ENCODE assay signal across 11 cellular contexts in genomic region chr20:2654831-2655230, GRCh38. TPM values are rescaled to one million over a fixed set of nuclear protein-coding genes. Genes with fewer than 3 reads are reported as not detected.
A peak's percentile ranks its signal among the peaks of the same experiment; 100 is the strongest.
DNase-seq lines count a peak whose midpoint lies in the region; ATAC-seq and TF ChIP-seq lines count a peak whose summit lies in the region.
"Had no signal": no experiment of that assay in that cellular context is flagged by ENCODE, and none has a peak within 500 bp of the region (broad histone marks: within the 10 kb centered on the region; RNA-seq: fewer than 3 reads in every experiment).

No MANE protein-coding gene starts in this region.

- no peaks in the 10 kb centered on the region for H3K9me3 Mint-ChIP-seq in CD8-positive, alpha-beta memory T cell
- no peaks in the 10 kb centered on the region for H3K9me3 Mint-ChIP-seq in activated naive CD8-positive, alpha-beta T cell treated with anti-CD3 and anti-CD28 coated beads for 36 hours
- peaks cover 0 to 2% (median 0%) of the 10 kb centered on the region in 7 donors for H3K9me3 Mint-ChIP-seq in naive B cell

- H3K36me3 ChIP-seq in CD8-positive, alpha-beta memory T cell (ENCODE audit: insufficient read depth, low read length), result peaks cover 60% of the 10 kb centered on the region
- H3K36me3 ChIP-seq in HUES64 (ENCODE audit: insufficient read depth, low read length) (peaks cover 70% of the 10 kb centered on the region), gastroesophageal sphincter (peaks cover 0 to 63% of the 10 kb centered on the region in 2 donors)

- H3K4me1 ChIP-seq in CD8-positive, alpha-beta memory T cell (ENCODE audit: insufficient read depth, low read length), result peaks cover 28% of the 10 kb centered on the region
- H3K4me1 ChIP-seq in HUES64 (ENCODE audit: insufficient read depth, low read length) (peaks cover 6% of the 10 kb centered on the region; the same call in 1 of the 2 replicates), gastroesophageal sphincter (peaks cover 0 to 35% (median 18%) of the 10 kb centered on the region in 3 donors)

- ATAC-seq in naive B cell (ENCODE audit: low read depth in 2 of 2) (no peak), gastroesophageal sphincter (no peak)

- no peak for TF ChIP-seq CTCF in gastroesophageal sphincter (IDR thresholded peaks at IDR 0.05)
- TF ChIP-seq CTCF in GM13976 (IDR thresholded peaks at IDR 0.05; ENCODE audit: borderline replicate concordance, control extremely low read depth, extremely low read depth, insufficient read depth, missing control alignments), result no peak

- peaks cover 26 to 42% (median 30%) of the 10 kb centered on the region in 3 donors for H3K4me1 Mint-ChIP-seq in CD8-positive, alpha-beta memory T cell
- peaks cover 38% of the 10 kb centered on the region for H3K4me1 Mint-ChIP-seq in activated naive CD8-positive, alpha-beta T cell treated with anti-CD3 and anti-CD28 coated beads for 36 hours
- peaks cover 23 to 46% (median 38%) of the 10 kb centered on the region in 3 donors for H3K4me1 Mint-ChIP-seq in naive B cell

- CTCF ChIA-PET in CD8-positive, alpha-beta memory T cell (lab: Charles Lee), result no interaction called here

- no peaks in the 10 kb centered on the region for H3K9me3 ChIP-seq in CD8-positive, alpha-beta memory T cell (ENCODE audit: low read length)
- H3K9me3 ChIP-seq in HUES64 (ENCODE audit: insufficient read depth, low read depth, low read length) (no peaks in the 10 kb centered on the region), gastroesophageal sphincter (no peaks in the 10 kb centered on the region)

- WGBS in HUES64, result 94% methylated on average over 3 of the region's 3 CpGs
- WGBS in gastroesophageal sphincter (ENCODE audit: low coverage in 1 of 2), 2 donors, result 88% methylated on average over 3 of the region's 3 CpGs; no CpG with 5 or more reads in 1 of the 2 donors

- H3K27ac Mint-ChIP-seq in CD8-positive, alpha-beta memory T cell, result peak overlapping the region; percentile 59 to 94 (median 83)
- peak overlapping the region; percentile 92 for H3K27ac Mint-ChIP-seq in activated naive CD8-positive, alpha-beta T cell treated with anti-CD3 and anti-CD28 coated beads for 36 hours
- H3K27ac Mint-ChIP-seq in naive B cell, result peak overlapping the region in 4 of 6 donors; percentile 56 to 91 (median 76)

- TF ChIP-seq EP300 in gastroesophageal sphincter (IDR thresholded peaks at IDR 0.05), result no peak

- POLR2A ChIA-PET in CD8-positive, alpha-beta memory T cell (lab: Charles Lee), result interaction anchor here (5.0 kb wide), 1 partner anchor 9 kb away, joined by 70 read pairs; the partner anchor contains the start of gene IDH3B

- no peak overlapping the region for H3K27ac ChIP-seq in CD8-positive, alpha-beta memory T cell (ENCODE audit: low read depth, low read length)
- H3K27ac ChIP-seq in HUES64 (ENCODE audit: low read depth, low read length) (no peak overlapping the region; the same call in 1 of the 2 replicates), gastroesophageal sphincter (no peak overlapping the region)
- H3K27ac ChIP-seq: cardiac muscle cell had no signal

- H3K27me3 Mint-ChIP-seq in CD8-positive, alpha-beta memory T cell, result peaks cover 0 to 4% of the 10 kb centered on the region in 2 donors
- H3K27me3 Mint-ChIP-seq in activated naive CD8-positive, alpha-beta T cell treated with anti-CD3 and anti-CD28 coated beads for 36 hours, result peaks cover 6% of the 10 kb centered on the region
- H3K27me3 Mint-ChIP-seq in naive B cell, result no peaks in the 10 kb centered on the region

- H3K4me3 ChIP-seq in CD8-positive, alpha-beta memory T cell (ENCODE audit: low read length), result no peak overlapping the region
- H3K4me3 ChIP-seq in HUES64 (ENCODE audit: low read length) (peak overlapping the region; percentile 100), gastroesophageal sphincter (no peak overlapping the region)
- H3K4me3 ChIP-seq: cardiac muscle cell had no signal

- DNase-seq in CD8-positive, alpha-beta memory T cell, result no peak
- no peak for DNase-seq in activated naive CD8-positive, alpha-beta T cell treated with anti-CD3 and anti-CD28 coated beads for 36 hours
- DNase-seq in naive B cell (no peak), MV-4-11 (lab: John Stamatoyannopoulos, UW) (no peak), kidney glomerular epithelial cell (lab: John Stamatoyannopoulos, UW) (no peak), GM13976 (ENCODE audit: low spot score) (no peak)
- DNase-seq: activated CD4-positive, alpha-beta T cell treated with anti-CD3 and anti-CD28 coated beads, Interleukin-2, amount 50 U/mL, for 4 hours; NCI-H1105 treated with DMSO at 0.1 percent for 48 hours had no signal

- in situ Hi-C loops in GM13976 (cut with MboI; ENCODE audit: low sequenced_read_pairs, unreplicated experiment), result no loop called here

- H3K4me3 Mint-ChIP-seq in CD8-positive, alpha-beta memory T cell, result peak overlapping the region; percentile 87 to 94 (median 90)
- peak overlapping the region; percentile 90 for H3K4me3 Mint-ChIP-seq in activated naive CD8-positive, alpha-beta T cell treated with anti-CD3 and anti-CD28 coated beads for 36 hours
- peak overlapping the region in 7 of 8 donors; percentile 52 to 94 (median 88) for H3K4me3 Mint-ChIP-seq in naive B cell

- H3K27me3 ChIP-seq in CD8-positive, alpha-beta memory T cell (ENCODE audit: insufficient read depth, low read length, poor library complexity, severe bottlenecking), result no peaks in the 10 kb centered on the region
- H3K27me3 ChIP-seq in HUES64 (ENCODE audit: insufficient read depth, low read length), result no peaks in the 10 kb centered on the region
- no peaks in the 10 kb centered on the region for H3K27me3 ChIP-seq in gastroesophageal sphincter
- H3K27me3 ChIP-seq: cardiac muscle cell had no signal

- TF ChIP-seq POLR2A in gastroesophageal sphincter (IDR thresholded peaks at IDR 0.05), result no peak

- H3K9ac ChIP-seq in HUES64 (ENCODE audit: low read depth, low read length), result no peak overlapping the region

- H3K36me3 Mint-ChIP-seq in CD8-positive, alpha-beta memory T cell, result peaks cover 18 to 68% (median 28%) of the 10 kb centered on the region in 3 donors
- peaks cover 63% of the 10 kb centered on the region for H3K36me3 Mint-ChIP-seq in activated naive CD8-positive, alpha-beta T cell treated with anti-CD3 and anti-CD28 coated beads for 36 hours
- peaks cover 26 to 40% of the 10 kb centered on the region in 2 donors for H3K36me3 Mint-ChIP-seq in naive B cell

RNA-seq across cellular contexts. Expression of gene NOP56, which starts 2.4 kb away (rescaled TPM):
- 100 to 1,000 TPM; 888 to 920 TPM for total RNA-seq in CD8-positive, alpha-beta memory T cell
- polyA plus RNA-seq in CD8-positive, alpha-beta memory T cell, result 106 TPM
- 481 TPM for polyA plus RNA-seq in HUES64 (2013, experiment 1 of 2)
- 421 TPM for polyA plus RNA-seq in HUES64 (2013, experiment 2 of 2)
- total RNA-seq in activated naive CD8-positive, alpha-beta T cell treated with anti-CD3 and anti-CD28 coated beads for 36 hours, result 100 to 1,000 TPM; 937 to 970 TPM
- polyA plus RNA-seq in naive B cell (ENCODE audit: low read depth in 6 of 6), result 100 to 1,000 TPM in 3 of 6 donors, 10 to 100 TPM in 3; 67.7 to 115 (median 95.8) TPM
- total RNA-seq in gastroesophageal sphincter, result 100 to 1,000 TPM in 1 of 4 donors, 10 to 100 TPM in 3; 44.8 to 108 (median 54.6) TPM

RNA-seq across cellular contexts. Expression of gene IDH3B, which starts 9.2 kb away (rescaled TPM):
- 100 to 1,000 TPM; 138 to 145 TPM for total RNA-seq in CD8-positive, alpha-beta memory T cell
- 107 TPM for polyA plus RNA-seq in CD8-positive, alpha-beta memory T cell
- 75.7 TPM for polyA plus RNA-seq in HUES64 (2013, experiment 1 of 2)
- 74.6 TPM for polyA plus RNA-seq in HUES64 (2013, experiment 2 of 2)
- 100 to 1,000 TPM; 143 to 147 TPM for total RNA-seq in activated naive CD8-positive, alpha-beta T cell treated with anti-CD3 and anti-CD28 coated beads for 36 hours
- polyA plus RNA-seq in naive B cell (ENCODE audit: low read depth in 6 of 6), result 100 to 1,000 TPM; 110 to 149 (median 128) TPM
- 100 to 1,000 TPM; 103 to 158 (median 116) TPM for total RNA-seq in gastroesophageal sphincter

RNA-seq across cellular contexts. Expression of gene EBF4, which starts 37.7 kb away (rescaled TPM):
- under 1 TPM; 0.66 to 0.92 TPM for total RNA-seq in CD8-positive, alpha-beta memory T cell
- 2.0 TPM for polyA plus RNA-seq in CD8-positive, alpha-beta memory T cell
- 1.3 TPM for polyA plus RNA-seq in HUES64 (2013, experiment 1 of 2)
- polyA plus RNA-seq in HUES64 (2013, experiment 2 of 2), result 3.4 TPM
- total RNA-seq in activated naive CD8-positive, alpha-beta T cell treated with anti-CD3 and anti-CD28 coated beads for 36 hours, result under 1 TPM; 0.66 to 0.98 TPM
- under 1 TPM in 1 of 6 donors, not detected in 5; 0.28 TPM for polyA plus RNA-seq in naive B cell (ENCODE audit: low read depth in 6 of 6)
- 10 to 100 TPM; 14.5 to 36.6 (median 19.6) TPM for total RNA-seq in gastroesophageal sphincter

Comparison
In these comparisons a context has a peak if more than half of its experiments do, and no peak if none do; other contexts are left out.
1. RNA of gene NOP56, which starts 2.4 kb away (total RNA-seq): 937 to 970 TPM in activated naive CD8-positive, alpha-beta T cell treated with anti-CD3 and anti-CD28 coated beads for 36 hours and 888 to 920 TPM in CD8-positive, alpha-beta memory T cell; 44.8 to 108 TPM in gastroesophageal sphincter; every median in the first group is over 4 times any median in the second.
2. RNA of gene EBF4, which starts 37.7 kb away (total RNA-seq): 14.5 to 36.6 TPM in gastroesophageal sphincter; 0.66 to 0.98 TPM in activated naive CD8-positive, alpha-beta T cell treated with anti-CD3 and anti-CD28 coated beads for 36 hours and 0.66 to 0.92 TPM in CD8-positive, alpha-beta memory T cell; every median in the first group is over 4 times any median in the second.
3. Peak in every context shown above with its lines, with median percentiles within 50 percentile points of each other: H3K27ac Mint-ChIP-seq and H3K4me3 Mint-ChIP-seq.